15 cellular contexts compared by ENCODE assay signal in the genomic region with DNA sequence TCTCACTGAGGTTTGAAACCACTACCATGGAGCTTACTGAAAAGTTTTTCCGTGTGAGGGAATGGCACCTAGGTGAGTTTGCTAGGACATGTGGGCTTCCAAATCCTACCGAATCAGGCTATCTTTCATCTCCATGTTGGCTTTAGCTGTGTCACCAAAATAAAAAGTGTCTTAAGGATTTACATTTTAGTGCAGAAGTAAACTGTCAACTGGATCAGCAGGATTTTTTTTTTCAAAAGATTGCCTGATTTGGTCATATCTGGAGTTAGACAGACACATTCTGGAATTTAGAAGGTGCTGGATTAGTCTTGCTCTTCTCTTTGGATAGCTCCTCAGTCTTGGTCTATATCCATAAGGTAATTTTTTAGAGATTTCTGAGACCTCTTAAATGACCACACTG. TPM values are rescaled to one million over a fixed set of nuclear protein-coding genes. Genes with fewer than 3 reads are reported as not detected.
A peak's percentile ranks its signal among the peaks of the same experiment; 100 is the strongest.
DNase-seq lines count a peak whose midpoint lies in the region; ATAC-seq and TF ChIP-seq lines count a peak whose summit lies in the region.
"Had no signal": no experiment of that assay in that cellular context is flagged by ENCODE, and none has a peak within 500 bp of the region (broad histone marks: within the 10 kb centered on the region; RNA-seq: fewer than 3 reads in every experiment).

No MANE protein-coding gene starts in this region.

- no peak overlapping the region for H2AK9ac ChIP-seq in IMR-90 (replicated peaks; ENCODE audit: low read depth, low read length, poor library complexity)

- no peak for TF ChIP-seq RAD21 in IMR-90 (IDR thresholded peaks at IDR 0.05; ENCODE audit: low read length)

- peak overlapping the region; percentile 6; the same call in 1 of the 2 replicates for H2BK20ac ChIP-seq in IMR-90 (ENCODE audit: low read depth, low read length)

- H3K14ac ChIP-seq in IMR-90 (replicated peaks; ENCODE audit: low read depth, low read length) = no peak overlapping the region

- no peak for DNase-seq in activated naive CD4-positive, alpha-beta T cell treated with anti-CD3 and anti-CD28 coated beads for 36 hours
- DNase-seq in activated naive CD4-positive, alpha-beta T cell treated with anti-CD3 and anti-CD28 coated beads, Interleukin-2, amount 10 ng/mL, durations not matched to agents 7 days and 5 days = no peak
- DNase-seq in IMR-90 = no peak
- no peak for DNase-seq in hepatocyte (ENCODE audit: low spot score)
- no peak for DNase-seq in tibial artery
- no peak for DNase-seq in NCI-H187 treated with DMSO at 0.1 percent for 48 hours (lab: John Stamatoyannopoulos, UW)
- DNase-seq: DMS153, HCEC 1CT, Kasumi-1, NCI-H1417 treated with DMSO at 0.1 percent for 48 hours, NCI-H2029 treated with DMSO at 0.1 percent for 48 hours, NCI-H524, RPMI8226, SJCRH30 had no signal

- no peak overlapping the region for H3K23ac ChIP-seq in IMR-90 (ENCODE audit: low read depth, low read length)

- H4K91ac ChIP-seq in IMR-90 (ENCODE audit: insufficient read depth, low read depth, low read length) = no peak overlapping the region

- H3K4me3 ChIP-seq in IMR-90 (ENCODE audit: insufficient read depth, low read depth, low read length) = no peak overlapping the region
- H3K4me3 ChIP-seq in hepatocyte = no peak overlapping the region
- H3K4me3 ChIP-seq in tibial artery = no peak overlapping the region
- H3K4me3 ChIP-seq: SJCRH30 had no signal

- no peak overlapping the region for H2BK5ac ChIP-seq in IMR-90 (ENCODE audit: low read depth, low read length, poor library complexity, severe bottlenecking)

- no peak overlapping the region for H2BK120ac ChIP-seq in IMR-90 (ENCODE audit: low read depth, low read length)

- no peak overlapping the region for H2BK15ac ChIP-seq in IMR-90 (ENCODE audit: low read depth, low read length)

- no peak for TF ChIP-seq POLR2A in IMR-90 (IDR thresholded peaks at IDR 0.05; ENCODE audit: low read depth, low read length)

- peaks cover 17 to 63% of the 10 kb centered on the region in 2 experiments for H3K79me1 ChIP-seq in IMR-90 (ENCODE audit: low read depth in 1 of 2, low read length in 2 of 2)

- H3K9me3 ChIP-seq in IMR-90 (ENCODE audit: control insufficient read depth, insufficient read depth, low read length) (no peaks in the 10 kb centered on the region), hepatocyte (ENCODE audit: low read depth) (no peaks in the 10 kb centered on the region), tibial artery (no peaks in the 10 kb centered on the region)
- H3K9me3 ChIP-seq: SJCRH30 had no signal

- H3K9me3 Mint-ChIP-seq in activated naive CD4-positive, alpha-beta T cell treated with anti-CD3 and anti-CD28 coated beads for 36 hours = no peaks in the 10 kb centered on the region
- H3K9me3 Mint-ChIP-seq in activated naive CD4-positive, alpha-beta T cell treated with anti-CD3 and anti-CD28 coated beads, Interleukin-2, amount 10 ng/mL, durations not matched to agents 7 days and 5 days = no peaks in the 10 kb centered on the region

- H3K18ac ChIP-seq in IMR-90 (ENCODE audit: low read depth, low read length) = no peak overlapping the region

- H3K4me1 Mint-ChIP-seq in activated naive CD4-positive, alpha-beta T cell treated with anti-CD3 and anti-CD28 coated beads for 36 hours (ENCODE audit: low read depth) = peaks cover 54% of the 10 kb centered on the region
- peaks cover 66% of the 10 kb centered on the region for H3K4me1 Mint-ChIP-seq in activated naive CD4-positive, alpha-beta T cell treated with anti-CD3 and anti-CD28 coated beads, Interleukin-2, amount 10 ng/mL, durations not matched to agents 7 days and 5 days

- H4K20me1 ChIP-seq in IMR-90 (ENCODE audit: insufficient read depth, low read length) (peaks cover 48% of the 10 kb centered on the region), hepatocyte (ENCODE audit: insufficient read depth, poor library complexity, severe bottlenecking) (peaks cover 9% of the 10 kb centered on the region)

- intact Hi-C loops in activated naive CD4-positive, alpha-beta T cell treated with anti-CD3 and anti-CD28 coated beads for 36 hours (cut with micrococcal nuclease) = loop anchor here (10.0 kb wide), 1 partner anchor 1798 kb away; no protein-coding TSS in a partner anchor
- intact Hi-C loops in IMR-90 (cut with micrococcal nuclease) = loop anchor here (10.0 kb wide), 2 partner anchors 632 to 942 kb away; no protein-coding TSS in a partner anchor
- intact Hi-C loops in tibial artery (cut with DNase I; ENCODE audit: low total_unique reads) = loop anchor here (5.0 to 10.0 kb wide), 3 partner anchors 88 to 1255 kb away; no protein-coding TSS in a partner anchor

- H2AFZ ChIP-seq in IMR-90 (replicated peaks; ENCODE audit: low read length, poor library complexity) (no peak overlapping the region), hepatocyte (no peak overlapping the region)

- no peak overlapping the region for H3K4ac ChIP-seq in IMR-90 (ENCODE audit: low read depth, low read length)

- H3K27ac ChIP-seq in IMR-90 (ENCODE audit: insufficient read depth, low read length) (no peak overlapping the region; the same call in 1 of the 2 replicates), hepatocyte (no peak overlapping the region), tibial artery (peak overlapping the region; percentile 97 to 98)
- H3K27ac ChIP-seq: SJCRH30 had no signal

- no peak overlapping the region for H3K9ac ChIP-seq in IMR-90 (ENCODE audit: low read depth, low read length)

- H3K9me2 ChIP-seq in hepatocyte (replicated peaks; ENCODE audit: insufficient read depth) = no peaks in the 10 kb centered on the region

- H4K8ac ChIP-seq in IMR-90 (ENCODE audit: low read depth in 2 of 2, low read length in 2 of 2) = no peak overlapping the region

- peaks cover 91% of the 10 kb centered on the region for H3K79me2 ChIP-seq in hepatocyte

- CTCF ChIA-PET in activated naive CD4-positive, alpha-beta T cell treated with anti-CD3 and anti-CD28 coated beads for 36 hours (lab: Charles Lee) = interaction anchor here (0.6 to 6.0 kb wide), 7 partner anchors 10 to 332 kb away, joined by 3 to 33 read pairs (median 3); no protein-coding TSS in a partner anchor
- CTCF ChIA-PET in activated naive CD4-positive, alpha-beta T cell treated with anti-CD3 and anti-CD28 coated beads, Interleukin-2, amount 10 ng/mL, durations not matched to agents 7 days and 5 days (lab: Charles Lee) = interaction anchor here (1.6 to 2.0 kb wide), 3 partner anchors 10 to 86 kb away, joined by 4 to 7 read pairs (median 7); no protein-coding TSS in a partner anchor
- CTCF ChIA-PET in IMR-90 (lab: Yijun Ruan, JAX) = interaction anchor here (2.3 kb wide), 1 partner anchor 156 kb away, joined by 6 read pairs; no protein-coding TSS in a partner anchor

- H3K36me3 ChIP-seq in IMR-90 (ENCODE audit: control insufficient read depth, insufficient read depth, low read length) = peaks cover 19% of the 10 kb centered on the region
- H3K36me3 ChIP-seq in hepatocyte (replicated peaks; ENCODE audit: insufficient read depth, low read depth) = no peaks in the 10 kb centered on the region
- no peaks in the 10 kb centered on the region for H3K36me3 ChIP-seq in tibial artery
- H3K36me3 ChIP-seq: SJCRH30 had no signal

- no peak overlapping the region for H2AK5ac ChIP-seq in IMR-90 (ENCODE audit: low read depth, low read length)

- TF ChIP-seq CTCF in IMR-90 (conservative IDR thresholded peaks at IDR 0.05; ENCODE audit: low read depth, low read length) = no peak
- no peak for TF ChIP-seq CTCF in hepatocyte (IDR thresholded peaks at IDR 0.05; ENCODE audit: poor library complexity)
- TF ChIP-seq CTCF in tibial artery (IDR thresholded peaks at IDR 0.05) = no peak

- H4K5ac ChIP-seq in IMR-90 (ENCODE audit: low read depth, low read length) = no peak overlapping the region

- WGBS in IMR-90 (ENCODE audit: extremely low coverage in 2 of 2, insufficient read length in 1 of 2), 2 experiments = 86% methylated on average over 1 of the region's 2 CpGs; no CpG with 5 or more reads in 1 of the 2 experiments
- 78% methylated on average over 2 of the region's 2 CpGs for WGBS in hepatocyte (ENCODE audit: low lambda C conversion rate, missing lambda C conversion rate)

- no TSS peak for BruUV-seq in IMR-90 (replicated peaks; lab: Mats Ljungman, UMichigan)

- dilution Hi-C loops in IMR-90 (cut with HindIII; ENCODE audit: low sequenced_read_pairs, unreplicated experiment) = no loop called here

- POLR2A ChIA-PET in IMR-90 (lab: Charles Lee; ENCODE audit: unreplicated experiment) = interaction anchor here (0.6 to 1.6 kb wide), 3 partner anchors 12 to 142 kb away, joined by 3 to 7 read pairs (median 3); no protein-coding TSS in a partner anchor

- ATAC-seq in IMR-90 (ENCODE audit: low read depth) (no peak), GM18907 (IDR thresholded peaks at IDR 0.05; ENCODE audit: unreplicated experiment) (no peak)

- H3K27ac Mint-ChIP-seq in activated naive CD4-positive, alpha-beta T cell treated with anti-CD3 and anti-CD28 coated beads for 36 hours = peak overlapping the region; percentile 36
- H3K27ac Mint-ChIP-seq in activated naive CD4-positive, alpha-beta T cell treated with anti-CD3 and anti-CD28 coated beads, Interleukin-2, amount 10 ng/mL, durations not matched to agents 7 days and 5 days = no peak overlapping the region

- H3K4me1 ChIP-seq in IMR-90 (ENCODE audit: control insufficient read depth, insufficient read depth, low read length) (peaks cover 10% of the 10 kb centered on the region; the same call in 1 of the 2 replicates), hepatocyte (ENCODE audit: insufficient read depth) (no peaks in the 10 kb centered on the region), tibial artery (peaks cover 0 to 48% (median 17%) of the 10 kb centered on the region in 4 donors)
- H3K4me1 ChIP-seq: SJCRH30 had no signal

- no peak overlapping the region for H3K4me3 Mint-ChIP-seq in activated naive CD4-positive, alpha-beta T cell treated with anti-CD3 and anti-CD28 coated beads for 36 hours
- no peak overlapping the region for H3K4me3 Mint-ChIP-seq in activated naive CD4-positive, alpha-beta T cell treated with anti-CD3 and anti-CD28 coated beads, Interleukin-2, amount 10 ng/mL, durations not matched to agents 7 days and 5 days

- H3K56ac ChIP-seq in IMR-90 (ENCODE audit: extremely low read depth, insufficient read depth, low read length) = no peak overlapping the region

- no peaks in the 10 kb centered on the region for H3K27me3 Mint-ChIP-seq in activated naive CD4-positive, alpha-beta T cell treated with anti-CD3 and anti-CD28 coated beads for 36 hours (ENCODE audit: low read depth)
- H3K27me3 Mint-ChIP-seq in activated naive CD4-positive, alpha-beta T cell treated with anti-CD3 and anti-CD28 coated beads, Interleukin-2, amount 10 ng/mL, durations not matched to agents 7 days and 5 days = no peaks in the 10 kb centered on the region

- no peak overlapping the region; the same call in 1 of the 2 replicates for H3K4me2 ChIP-seq in IMR-90 (ENCODE audit: low read depth, low read length)
- H3K4me2 ChIP-seq in hepatocyte = peak overlapping the region; percentile 90

- peaks cover 75% of the 10 kb centered on the region for H3K36me3 Mint-ChIP-seq in activated naive CD4-positive, alpha-beta T cell treated with anti-CD3 and anti-CD28 coated beads for 36 hours (ENCODE audit: low read depth)
- H3K36me3 Mint-ChIP-seq in activated naive CD4-positive, alpha-beta T cell treated with anti-CD3 and anti-CD28 coated beads, Interleukin-2, amount 10 ng/mL, durations not matched to agents 7 days and 5 days = peaks cover 55% of the 10 kb centered on the region

- in situ Hi-C loops in IMR-90 (cut with MboI; ENCODE audit: low sequenced_read_pairs) = loop anchor here (10.0 kb wide), 1 partner anchor 328 kb away; no protein-coding TSS in a partner anchor

- H3K9me1 ChIP-seq in IMR-90 (ENCODE audit: insufficient read depth, low read length) = peaks cover 15% of the 10 kb centered on the region

- no peaks in the 10 kb centered on the region for H3K27me3 ChIP-seq in IMR-90 (ENCODE audit: control insufficient read depth, insufficient read depth, low read length)
- no peaks in the 10 kb centered on the region for H3K27me3 ChIP-seq in hepatocyte
- H3K27me3 ChIP-seq in tibial artery = no peaks in the 10 kb centered on the region
- H3K27me3 ChIP-seq: SJCRH30 had no signal

RNA-seq across cellular contexts. Expression of a gene that starts 5.5 kb away (rescaled TPM):
- total RNA-seq in activated naive CD4-positive, alpha-beta T cell treated with anti-CD3 and anti-CD28 coated beads for 36 hours = 10 to 100 TPM; 86.3 to 87.1 TPM
- 125 and 140 TPM in 2 replicates for total RNA-seq in IMR-90 (2012; rRNA removed)
- 41.0 and 43.7 TPM in 2 replicates for polyA plus RNA-seq in IMR-90 (2012; rRNA removed)
- polyA plus RNA-seq in IMR-90 (2012; cell fraction: cytosol; rRNA removed) = 13.5 and 19.6 TPM in 2 replicates
- polyA plus RNA-seq in IMR-90 (2012; cell fraction: nucleus; rRNA removed; ENCODE audit: low replicate concordance) = 21.1 and 46.7 TPM in 2 replicates
- total RNA-seq in hepatocyte = 55.0 and 56.8 TPM in 2 replicates
- 53.2 and 82.8 TPM in 2 replicates for polyA plus RNA-seq in hepatocyte

Comparison
In these comparisons a context has a peak if more than half of its experiments do, and no peak if none do; other contexts are left out.
1. H3K27ac ChIP-seq: peak in tibial artery (2 of 2); none in IMR-90 (single experiment) and hepatocyte (single experiment).